10 cellular contexts compared by ENCODE assay signal in the genomic region with DNA sequence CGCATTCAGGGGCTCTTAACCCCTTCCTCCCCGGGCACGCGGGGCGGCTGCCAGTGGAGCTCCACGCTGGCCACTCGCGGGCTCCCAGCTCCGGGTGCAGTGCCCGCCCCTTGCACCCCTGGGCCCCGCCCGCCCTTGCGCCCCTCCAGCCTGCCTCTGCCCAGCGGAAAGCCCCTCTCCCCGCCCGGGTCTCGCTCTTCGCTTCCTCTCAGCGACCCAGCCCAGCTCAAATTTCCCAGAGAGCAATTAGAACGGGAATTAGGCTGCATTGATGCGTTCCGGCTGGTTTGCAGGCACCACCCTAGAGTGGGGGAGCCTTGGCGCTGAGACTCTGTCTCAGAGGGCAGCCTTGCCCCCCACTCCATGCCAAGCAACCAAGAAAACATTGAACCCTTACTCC. TPM values are rescaled to one million over a fixed set of nuclear protein-coding genes. Genes with fewer than 3 reads are reported as not detected.
DNase-seq lines count a peak whose midpoint lies in the region; ATAC-seq and FAIRE-seq lines count a peak whose summit lies in the region.
"Had no signal": no experiment of that assay in that cellular context is flagged by ENCODE, and none has a peak within 500 bp of the region (broad histone marks: within the 10 kb centered on the region; RNA-seq: fewer than 3 reads in every experiment).

No MANE protein-coding gene starts in this region.

- H3K9me3 Mint-ChIP-seq in activated CD4-positive, alpha-beta T cell treated with anti-CD3 and anti-CD28 coated beads, Interleukin-2, amount 10 ng/mL, durations not matched to agents 24 days and 14 days: peaks cover 20% of the 10 kb centered on the region
- no peaks in the 10 kb centered on the region for H3K9me3 Mint-ChIP-seq in stimulated activated effector memory CD8-positive, alpha-beta T cell treated with anti-CD3 and anti-CD28 coated beads, Interleukin-12 subunit alpha, Interleukin-12 subunit beta, amount 100 ng/mL, for 72 hours

- DNase-seq in activated CD4-positive, alpha-beta T cell treated with anti-CD3 and anti-CD28 coated beads, Interleukin-2, amount 10 ng/mL, durations not matched to agents 24 days and 14 days: no peak
- no peak for DNase-seq in activated CD4-positive, alpha-beta T cell treated with anti-CD3 and anti-CD28 coated beads, Interleukin-2, amount 50 U/mL, for 4 hours
- peak; percentile 89 for DNase-seq in NCI-H748 (lab: John Stamatoyannopoulos, UW; ENCODE audit: unreplicated experiment)
- DNase-seq in stimulated activated effector memory CD8-positive, alpha-beta T cell treated with anti-CD3 and anti-CD28 coated beads, Interleukin-12 subunit alpha, Interleukin-12 subunit beta, amount 100 ng/mL, for 72 hours (ENCODE audit: low spot score in 2 of 2): no peak
- no peak for DNase-seq in RCC 7860 (ENCODE audit: low spot score)
- DNase-seq in germinal center (ENCODE audit: low spot score): no peak
- DNase-seq in SKM-1 (lab: John Stamatoyannopoulos, UW; ENCODE audit: unreplicated experiment): no peak
- DNase-seq: AML-193 had no signal

- FAIRE-seq in RCC 7860 (lab: Jason Lieb, UNC): no peak

- peak overlapping the region; percentile 69 for H3K4me3 ChIP-seq in endocrine pancreas (ENCODE audit: control insufficient read depth, insufficient read depth, low read length)

- H3K4me1 ChIP-seq in endocrine pancreas (ENCODE audit: control insufficient read depth, insufficient read depth, low read length): no peaks in the 10 kb centered on the region

- H3K27me3 Mint-ChIP-seq in activated CD4-positive, alpha-beta T cell treated with anti-CD3 and anti-CD28 coated beads, Interleukin-2, amount 10 ng/mL, durations not matched to agents 24 days and 14 days: peaks cover 69% of the 10 kb centered on the region

- peaks cover 4% of the 10 kb centered on the region for H3K36me3 Mint-ChIP-seq in activated CD4-positive, alpha-beta T cell treated with anti-CD3 and anti-CD28 coated beads, Interleukin-2, amount 10 ng/mL, durations not matched to agents 24 days and 14 days (ENCODE audit: low read depth)
- H3K36me3 Mint-ChIP-seq in stimulated activated effector memory CD8-positive, alpha-beta T cell treated with anti-CD3 and anti-CD28 coated beads, Interleukin-12 subunit alpha, Interleukin-12 subunit beta, amount 100 ng/mL, for 72 hours: no peaks in the 10 kb centered on the region

- no peak overlapping the region for H3K27ac Mint-ChIP-seq in activated CD4-positive, alpha-beta T cell treated with anti-CD3 and anti-CD28 coated beads, Interleukin-2, amount 10 ng/mL, durations not matched to agents 24 days and 14 days
- H3K27ac Mint-ChIP-seq in stimulated activated effector memory CD8-positive, alpha-beta T cell treated with anti-CD3 and anti-CD28 coated beads, Interleukin-12 subunit alpha, Interleukin-12 subunit beta, amount 100 ng/mL, for 72 hours: peak overlapping the region; percentile 55

- no peaks in the 10 kb centered on the region for H3K36me3 ChIP-seq in endocrine pancreas (ENCODE audit: control insufficient read depth, insufficient read depth, low read length)

- no peak for ATAC-seq in stimulated activated effector memory CD8-positive, alpha-beta T cell treated with anti-CD3 and anti-CD28 coated beads, Interleukin-12 subunit alpha, Interleukin-12 subunit beta, amount 100 ng/mL, for 72 hours

- intact Hi-C loops in activated CD4-positive, alpha-beta T cell treated with anti-CD3 and anti-CD28 coated beads, Interleukin-2, amount 10 ng/mL, durations not matched to agents 24 days and 14 days (cut with micrococcal nuclease): loop anchor here (2.0 kb wide), 1 partner anchor 132 kb away; no protein-coding TSS in a partner anchor

- no peaks in the 10 kb centered on the region for H3K9me3 ChIP-seq in endocrine pancreas (ENCODE audit: control insufficient read depth, low read length)

- peaks cover 30% of the 10 kb centered on the region for H3K27me3 ChIP-seq in endocrine pancreas (ENCODE audit: control insufficient read depth, insufficient read depth, low read length)

- H3K4me3 Mint-ChIP-seq in activated CD4-positive, alpha-beta T cell treated with anti-CD3 and anti-CD28 coated beads, Interleukin-2, amount 10 ng/mL, durations not matched to agents 24 days and 14 days: peak overlapping the region; percentile 76
- H3K4me3 Mint-ChIP-seq in stimulated activated effector memory CD8-positive, alpha-beta T cell treated with anti-CD3 and anti-CD28 coated beads, Interleukin-12 subunit alpha, Interleukin-12 subunit beta, amount 100 ng/mL, for 72 hours: peak overlapping the region; percentile 79

- H3K4me1 Mint-ChIP-seq in activated CD4-positive, alpha-beta T cell treated with anti-CD3 and anti-CD28 coated beads, Interleukin-2, amount 10 ng/mL, durations not matched to agents 24 days and 14 days: peaks cover 21% of the 10 kb centered on the region
- peaks cover 43% of the 10 kb centered on the region for H3K4me1 Mint-ChIP-seq in stimulated activated effector memory CD8-positive, alpha-beta T cell treated with anti-CD3 and anti-CD28 coated beads, Interleukin-12 subunit alpha, Interleukin-12 subunit beta, amount 100 ng/mL, for 72 hours

- H3K9ac ChIP-seq in endocrine pancreas (ENCODE audit: control insufficient read depth, insufficient read depth, low read length): no peak overlapping the region

RNA-seq across cellular contexts. Expression of a gene that starts 1.8 kb away (rescaled TPM):
- total RNA-seq in activated CD4-positive, alpha-beta T cell treated with anti-CD3 and anti-CD28 coated beads, Interleukin-2, amount 10 ng/mL, durations not matched to agents 24 days and 14 days: not detected in 2 replicates
- total RNA-seq: subcutaneous adipose tissue had no signal
